In genomic region chr2:130241041-130241707, GRCh38 we compare ENCODE assay signal across 17 cellular contexts. TPM values are rescaled to one million over a fixed set of nuclear protein-coding genes. Genes with fewer than 3 reads are reported as not detected.
DNase-seq lines count a peak whose midpoint lies in the region; ATAC-seq, FAIRE-seq and TF ChIP-seq lines count a peak whose summit lies in the region.
"Had no signal": no experiment of that assay in that cellular context is flagged by ENCODE, and none has a peak within 500 bp of the region (broad histone marks: within the 10 kb centered on the region; RNA-seq: fewer than 3 reads in every experiment).

No MANE protein-coding gene starts in this region.

- H2BK5ac ChIP-seq in mesendoderm (ENCODE audit: low read length) = no peak overlapping the region

- H3K56ac ChIP-seq in mesendoderm (ENCODE audit: low read length) = no peak overlapping the region

- H3K18ac ChIP-seq in mesendoderm (ENCODE audit: low read length) = no peak overlapping the region

- H2BK15ac ChIP-seq in mesendoderm (replicated peaks; ENCODE audit: low read depth) = no peak overlapping the region

- no peak overlapping the region for H3K4me2 ChIP-seq in mesendoderm (ENCODE audit: low read length)

- DNase-seq in Caki2 (ENCODE audit: low read depth) (peak; percentile 89), LNCaP clone FGC (ENCODE audit: low read depth) (peak; percentile 54), bronchial epithelial cell (ENCODE audit: low read depth) (peak; percentile 91), mesendoderm (peak; percentile 58), NCI-H1105 treated with DMSO at 0.1 percent for 48 hours (lab: John Stamatoyannopoulos, UW) (no peak)
- DNase-seq: activated CD8-positive, alpha-beta memory T cell treated with anti-CD3 and anti-CD28 coated beads for 24 hours; activated naive CD8-positive, alpha-beta T cell treated with anti-CD3 and anti-CD28 coated beads for 36 hours; effector CD8-positive, alpha-beta T cell; NCI-H1092 treated with DMSO at 0.1 percent for 48 hours; NCI-H774; nephron progenitor cell; stimulated activated naive CD8-positive, alpha-beta T cell treated with anti-CD3 and anti-CD28 coated beads, Interleukin-15, amount 100 ng/mL, for 72 hours had no signal

- no peak for FAIRE-seq in bronchial epithelial cell (lab: Jason Lieb, UNC)

- H3K4me3 ChIP-seq in LNCaP clone FGC (ENCODE audit: low read depth, low read length) (no peak overlapping the region), bronchial epithelial cell (ENCODE audit: low read depth, low read length) (no peak overlapping the region), mesendoderm (ENCODE audit: low read length) (no peak overlapping the region)

- H3K27me3 ChIP-seq in bronchial epithelial cell (ENCODE audit: control insufficient read depth, insufficient read depth, low read length) (no peaks in the 10 kb centered on the region), mesendoderm (ENCODE audit: insufficient read depth, low read length, poor library complexity) (no peaks in the 10 kb centered on the region)

- no peak overlapping the region for H2AK5ac ChIP-seq in mesendoderm (ENCODE audit: low read length)

- no peaks in the 10 kb centered on the region for H3K79me2 ChIP-seq in mesendoderm (ENCODE audit: control insufficient read depth, insufficient read depth, low read length)

- no peak overlapping the region for H4K5ac ChIP-seq in mesendoderm (ENCODE audit: low read length)

- WGBS in mesendoderm (ENCODE audit: extremely low coverage, insufficient coverage, low lambda C conversion rate) = no CpG with 5 or more reads among the region's 8 CpGs

- no peak overlapping the region for H3K9ac ChIP-seq in mesendoderm (ENCODE audit: low read length)

- TF ChIP-seq CTCF in LNCaP clone FGC (IDR thresholded peaks at IDR 0.05; ENCODE audit: control insufficient read depth, extremely low read depth, insufficient read depth) = no peak
- no peak for TF ChIP-seq CTCF in bronchial epithelial cell (IDR thresholded peaks at IDR 0.05; ENCODE audit: insufficient read depth, low read length, severe bottlenecking)

- H4K8ac ChIP-seq in mesendoderm (ENCODE audit: low read depth, low read length) = no peak overlapping the region

- no peak overlapping the region for H3K27ac ChIP-seq in mesendoderm (ENCODE audit: low read depth, low read length)

- ATAC-seq in HG02678 (IDR thresholded peaks at IDR 0.05; ENCODE audit: unreplicated experiment) (no peak), GM19463 (IDR thresholded peaks at IDR 0.05; ENCODE audit: unreplicated experiment) (no peak), HG03521 (IDR thresholded peaks at IDR 0.05; ENCODE audit: unreplicated experiment) (no peak)
- ATAC-seq: stimulated activated naive CD8-positive, alpha-beta T cell treated with anti-CD3 and anti-CD28 coated beads, Interleukin-15, amount 100 ng/mL, for 72 hours had no signal

- no peaks in the 10 kb centered on the region for H3K79me1 ChIP-seq in mesendoderm (ENCODE audit: low read length)

- in situ Hi-C loops in Caki2 (cut with HindIII; ENCODE audit: low pct_unique_long_range_greater_than_20kb, low sequenced_read_pairs) = no loop called here

- H3K36me3 ChIP-seq in bronchial epithelial cell (ENCODE audit: control insufficient read depth, insufficient read depth, low read length) (no peaks in the 10 kb centered on the region), mesendoderm (ENCODE audit: control insufficient read depth, insufficient read depth, low read length) (no peaks in the 10 kb centered on the region)

- no peak overlapping the region for H3K4ac ChIP-seq in mesendoderm (ENCODE audit: low read depth, low read length)

- no peak overlapping the region for H2BK120ac ChIP-seq in mesendoderm (ENCODE audit: low read depth, low read length)

- H3K23ac ChIP-seq in mesendoderm (ENCODE audit: low read length) = no peak overlapping the region

- no peaks in the 10 kb centered on the region for H3K4me1 ChIP-seq in mesendoderm (ENCODE audit: control insufficient read depth, low read depth, low read length)

RNA-seq across cellular contexts. Expression of gene TUBA3E, which starts 42.9 kb away (rescaled TPM):
- not detected in 2 replicates for total RNA-seq in Caki2 (2014; rRNA removed; shearing (Covaris generic); ENCODE audit: low replicate concordance)
- total RNA-seq in bronchial epithelial cell = not detected in 2 replicates
- not detected for polyA plus RNA-seq in mesendoderm (2013, experiment 1 of 2)
- polyA plus RNA-seq in mesendoderm (2013, experiment 2 of 2) = not detected
- total RNA-seq: activated naive CD8-positive, alpha-beta T cell treated with anti-CD3 and anti-CD28 coated beads for 36 hours; T-helper 1 cell treated with Interleukin-12 subunit alpha and Interleukin-12 subunit beta and Interleukin-4 antibody, amounts not matched to agents 30 ng/mL and 1 ng/mL, for 36 hours had no signal
- polyA plus RNA-seq: CD14-positive monocyte had no signal

RNA-seq across cellular contexts. Expression of gene MZT2B, which starts 59.1 kb away (rescaled TPM):
- total RNA-seq in Caki2 (2014; rRNA removed; shearing (Covaris generic); ENCODE audit: low replicate concordance) = 330 and 444 TPM in 2 replicates
- 146 and 217 TPM in 2 replicates for total RNA-seq in bronchial epithelial cell
- 134 TPM for polyA plus RNA-seq in mesendoderm (2013, experiment 1 of 2)
- polyA plus RNA-seq in mesendoderm (2013, experiment 2 of 2) = 130 TPM

RNA-seq across cellular contexts. Expression of gene SMPD4, which starts 59.8 kb away (rescaled TPM):
- 38.0 and 46.7 TPM in 2 replicates for total RNA-seq in Caki2 (2014; rRNA removed; shearing (Covaris generic); ENCODE audit: low replicate concordance)
- total RNA-seq in bronchial epithelial cell = 9.5 TPM in 2 replicates
- 74.5 TPM for polyA plus RNA-seq in mesendoderm (2013, experiment 1 of 2)
- polyA plus RNA-seq in mesendoderm (2013, experiment 2 of 2) = 73.9 TPM
